ENCODE assay signal across 22 cellular contexts in the genomic region with DNA sequence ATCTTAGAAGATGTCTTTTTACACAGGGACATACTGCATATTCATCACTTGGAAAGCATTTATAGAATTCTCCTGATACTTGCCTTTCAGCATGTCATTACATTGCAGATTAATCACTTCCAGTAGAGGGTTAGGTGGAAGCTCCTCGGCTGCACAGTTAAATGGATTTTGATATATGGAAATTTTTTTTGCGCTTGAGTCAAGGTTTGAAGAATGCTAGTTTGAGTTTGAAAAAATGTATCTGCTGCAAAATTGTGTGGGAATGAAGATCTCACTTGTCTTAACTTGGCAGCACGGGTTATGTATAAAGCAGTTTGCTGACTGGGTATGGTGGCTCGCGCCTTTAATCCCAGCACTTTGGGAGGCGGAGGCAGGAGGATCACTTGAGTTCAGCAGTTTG. TPM values are rescaled to one million over a fixed set of nuclear protein-coding genes. Genes with fewer than 3 reads are reported as not detected.
DNase-seq lines count a peak whose midpoint lies in the region; ATAC-seq and TF ChIP-seq lines count a peak whose summit lies in the region.
"Had no signal": no experiment of that assay in that cellular context is flagged by ENCODE, and none has a peak within 500 bp of the region (broad histone marks: within the 10 kb centered on the region; RNA-seq: fewer than 3 reads in every experiment).

No MANE protein-coding gene starts in this region.

- no peaks in the 10 kb centered on the region for H3K9me3 Mint-ChIP-seq in activated T-cell treated with anti-CD3 and anti-CD28 coated beads, Interleukin-2, amount 50 U/mL, for 72 hours
- H3K9me3 Mint-ChIP-seq: naive B cell had no signal

- no peaks in the 10 kb centered on the region for H3K9me2 ChIP-seq in SK-N-SH

- TF ChIP-seq RAD21 in SK-N-SH (IDR thresholded peaks at IDR 0.05; ENCODE audit: low read length) = no peak

- H3K27ac Mint-ChIP-seq in activated T-cell treated with anti-CD3 and anti-CD28 coated beads, Interleukin-2, amount 50 U/mL, for 72 hours = peak overlapping the region; percentile 77

- no peaks in the 10 kb centered on the region for H3K9me3 ChIP-seq in SK-N-SH
- H3K9me3 ChIP-seq: colonic mucosa, Peyer's patch, uterus had no signal

- H3K79me2 ChIP-seq in SK-N-SH (ENCODE audit: insufficient read depth) = peaks cover 100% of the 10 kb centered on the region

- peak in 1 of 2 experiments; percentile 72; a peak in 2 of 4 replicates for TF ChIP-seq EP300 in SK-N-SH (IDR thresholded peaks at IDR 0.05; ENCODE audit: borderline replicate concordance in 1 of 2, low read depth in 1 of 2, low read length in 1 of 2)

- no peak overlapping the region for H2AFZ ChIP-seq in SK-N-SH (ENCODE audit: low read depth)

- no peak for DNase-seq in activated T-cell treated with anti-CD3 and anti-CD28 coated beads, Interleukin-2, amount 50 U/mL, for 72 hours
- no peak for DNase-seq in activated T-cell treated with anti-CD3 and anti-CD28 coated beads, Interleukin-2, amount 50 U/mL, for 1 hour
- DNase-seq in SK-N-SH = no peak
- no peak for DNase-seq in coronary artery (ENCODE audit: low spot score)
- DNase-seq in skeletal muscle cell (ENCODE audit: low read depth) = peak; percentile 13
- DNase-seq in NCI-H345 treated with DMSO at 0.1 percent for 48 hours (lab: John Stamatoyannopoulos, UW; ENCODE audit: unreplicated experiment) = no peak
- DNase-seq: 8988T; activated effector memory CD4-positive, alpha-beta T cell treated with Interleukin-2 at 50 U/mL for 16 hours; C1 segment of cervical spinal cord; colonic mucosa; hippocampal formation; naive B cell; NCI-H187; NCI-H446; Peyer's patch; stimulated activated CD4-positive, alpha-beta T cell treated with anti-CD3 and anti-CD28 coated beads, Interleukin-4, amount 100 ng/mL, for 24 hours; T1000; uterus had no signal

- no peak for ATAC-seq in activated T-cell treated with anti-CD3 and anti-CD28 coated beads, Interleukin-2, amount 50 U/mL, for 72 hours (replicated peaks in 1 of 2)
- ATAC-seq in GM21423 (IDR thresholded peaks at IDR 0.05; ENCODE audit: unreplicated experiment) (no peak), HG02642 (IDR thresholded peaks at IDR 0.05; ENCODE audit: poor library complexity, unreplicated experiment) (no peak)

- H3K4me2 ChIP-seq in SK-N-SH = peak overlapping the region; percentile 29; the same call in 1 of the 2 replicates

- no peak overlapping the region for H3K4me3 Mint-ChIP-seq in activated T-cell treated with anti-CD3 and anti-CD28 coated beads, Interleukin-2, amount 50 U/mL, for 72 hours

- H3K4me3 ChIP-seq in SK-N-SH (ENCODE audit: low read depth in 2 of 2, low read length in 1 of 2) = no peak overlapping the region
- peak overlapping the region; percentile 4 for H3K4me3 ChIP-seq in coronary artery
- no peak overlapping the region for H3K4me3 ChIP-seq in skeletal muscle cell (ENCODE audit: low read depth, low read length)
- H3K4me3 ChIP-seq: colonic mucosa, Peyer's patch, skin epidermis, uterus had no signal

- no peaks in the 10 kb centered on the region for H3K27me3 ChIP-seq in SK-N-SH (ENCODE audit: insufficient read depth)
- H3K27me3 ChIP-seq: colonic mucosa, Peyer's patch, uterus had no signal

- peaks cover 81% of the 10 kb centered on the region for H3K4me1 Mint-ChIP-seq in activated T-cell treated with anti-CD3 and anti-CD28 coated beads, Interleukin-2, amount 50 U/mL, for 72 hours (ENCODE audit: low read depth)

- H3K4me1 ChIP-seq in SK-N-SH (ENCODE audit: control insufficient read depth in 1 of 2, insufficient read depth in 2 of 2, low read depth in 1 of 2, low read length in 1 of 2) = peaks cover 5 to 21% of the 10 kb centered on the region in 2 experiments; a peak in 3 of 4 replicates

- no peaks in the 10 kb centered on the region for H3K27me3 Mint-ChIP-seq in activated T-cell treated with anti-CD3 and anti-CD28 coated beads, Interleukin-2, amount 50 U/mL, for 72 hours (ENCODE audit: low read depth)
- H3K27me3 Mint-ChIP-seq: naive B cell had no signal

- CTCF ChIA-PET in SK-N-SH (lab: Yijun Ruan, JAX) = interaction anchor here (1.2 to 2.3 kb wide), 3 partner anchors 9 to 199 kb away, joined by 3 to 15 read pairs (median 6); no protein-coding TSS in a partner anchor

- H3K36me3 ChIP-seq in SK-N-SH (replicated peaks in 1 of 2; ENCODE audit: control insufficient read depth in 1 of 2, insufficient read depth in 2 of 2, low read length in 1 of 2) = peaks cover 9 to 28% of the 10 kb centered on the region in 2 experiments
- H3K36me3 ChIP-seq: colonic mucosa, uterus had no signal

- H3K9ac ChIP-seq in SK-N-SH = no peak overlapping the region

- WGBS in SK-N-SH (ENCODE audit: low lambda C conversion rate) = 76% methylated on average over 6 of the region's 6 CpGs

- no peak for TF ChIP-seq CTCF in SK-N-SH (IDR thresholded peaks at IDR 0.05)
- no peak for TF ChIP-seq CTCF in coronary artery (IDR thresholded peaks at IDR 0.05)

- POLR2A ChIA-PET in SK-N-SH (lab: Yijun Ruan, JAX) = no interaction called here

- H4K20me1 ChIP-seq in SK-N-SH (ENCODE audit: insufficient read depth) = peaks cover 99% of the 10 kb centered on the region

- H3K36me3 Mint-ChIP-seq in activated T-cell treated with anti-CD3 and anti-CD28 coated beads, Interleukin-2, amount 50 U/mL, for 72 hours (ENCODE audit: insufficient read depth in 2 of 2) = peaks cover 2 to 7% of the 10 kb centered on the region in 2 donors
- H3K36me3 Mint-ChIP-seq: naive B cell had no signal

- peaks cover 18% of the 10 kb centered on the region for H3F3A ChIP-seq in SK-N-SH (replicated peaks; ENCODE audit: insufficient read depth)

- H3K27ac ChIP-seq in SK-N-SH (ENCODE audit: low read depth in 2 of 2, low read length in 1 of 2) (peak overlapping the region in 1 of 2 experiments; percentile 60; a peak in 3 of 4 replicates), coronary artery (peak overlapping the region in 1 of 2 donors; percentile 1)
- H3K27ac ChIP-seq: colonic mucosa, Peyer's patch, skin epidermis, uterus had no signal

TF ChIP-seq in SK-N-SH, 30 proteins besides CTCF, POLR2A, EP300 and RAD21 (continues in another document):
- peak; percentile 72 for TF ChIP-seq FOSL2 (IDR thresholded peaks at IDR 0.05; ENCODE audit: borderline replicate concordance, low read depth)
- no peak for TF ChIP-seq ZBTB33 (IDR thresholded peaks at IDR 0.05; ENCODE audit: borderline replicate concordance, low read depth)
- TF ChIP-seq RXRA (IDR thresholded peaks at IDR 0.05; ENCODE audit: borderline replicate concordance, low read depth) = no peak
- peak; percentile 72 for TF ChIP-seq JUND (IDR thresholded peaks at IDR 0.05)
- peak; percentile 20; the same call in 1 of the 2 replicates for TF ChIP-seq NFIC (IDR thresholded peaks at IDR 0.05; ENCODE audit: borderline replicate concordance)
- TF ChIP-seq GABPA (IDR thresholded peaks at IDR 0.05; ENCODE audit: low read depth) = no peak
- no peak for TF ChIP-seq SMC3 (IDR thresholded peaks at IDR 0.05; ENCODE audit: low read depth, low read length)
- no peak for TF ChIP-seq MXI1 (IDR thresholded peaks at IDR 0.05; ENCODE audit: low read depth, low read length)
- no peak for TF ChIP-seq FOXM1 (IDR thresholded peaks at IDR 0.05; ENCODE audit: low read depth)
- TF ChIP-seq TAF1 (IDR thresholded peaks at IDR 0.05; ENCODE audit: borderline replicate concordance, low read depth, low read length) = 0 out of 2 replicates have a peak, but pooled peaks have one; percentile 10

RNA-seq across cellular contexts. Expression of gene PPP1CB, which starts 13.7 kb away (rescaled TPM):
- 100 to 1,000 TPM; 250 to 256 TPM for total RNA-seq in activated T-cell treated with anti-CD3 and anti-CD28 coated beads, Interleukin-2, amount 50 U/mL, for 72 hours
- 21.7 and 24.7 TPM in 2 replicates for polyA plus RNA-seq in SK-N-SH (2012; rRNA removed)
- polyA plus RNA-seq in SK-N-SH (2012; cell fraction: cytosol; rRNA removed) = 26.6 and 31.3 TPM in 2 replicates
- 9.1 and 17.2 TPM in 2 replicates for polyA plus RNA-seq in SK-N-SH (2012; cell fraction: nucleus; rRNA removed)

RNA-seq across cellular contexts. Expression of gene SPDYA, which starts 45.3 kb away (rescaled TPM):
- total RNA-seq in activated T-cell treated with anti-CD3 and anti-CD28 coated beads, Interleukin-2, amount 50 U/mL, for 72 hours = 1 to 10 TPM; 1.1 to 1.5 TPM
- 0.10 TPM in 1 of 2 replicates, not detected in the other for polyA plus RNA-seq in SK-N-SH (2012; rRNA removed)
- polyA plus RNA-seq in SK-N-SH (2012; cell fraction: cytosol; rRNA removed) = 0.04 TPM in 2 replicates
- polyA plus RNA-seq in SK-N-SH (2012; cell fraction: nucleus; rRNA removed) = 0.11 and 0.18 TPM in 2 replicates
- total RNA-seq: kidney epithelial cell had no signal
